13 cellular contexts compared by ENCODE assay signal in the genomic region with DNA sequence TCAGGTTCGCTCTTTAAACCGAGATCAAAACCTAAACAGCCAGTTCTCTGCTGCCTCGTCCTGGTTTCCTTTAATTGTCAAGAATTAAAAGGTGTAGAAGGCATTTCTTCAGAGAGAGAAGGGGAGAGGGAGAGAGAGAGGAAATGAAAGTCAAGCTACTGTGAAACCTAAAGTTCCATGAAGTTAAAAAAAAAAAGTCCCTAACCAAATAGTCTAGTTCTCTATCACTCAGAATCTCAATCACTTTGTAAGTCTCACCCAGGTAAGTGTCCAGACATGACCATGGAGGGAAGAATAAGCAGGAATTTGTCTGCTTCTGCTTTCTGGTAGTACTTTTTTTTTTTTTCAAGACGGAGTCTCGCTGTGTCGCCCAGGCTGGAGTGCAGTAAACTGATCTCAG. TPM values are rescaled to one million over a fixed set of nuclear protein-coding genes. Genes with fewer than 3 reads are reported as not detected.
DNase-seq lines count a peak whose midpoint lies in the region; ATAC-seq, FAIRE-seq and TF ChIP-seq lines count a peak whose summit lies in the region.
"Had no signal": no experiment of that assay in that cellular context is flagged by ENCODE, and none has a peak within 500 bp of the region (broad histone marks: within the 10 kb centered on the region; RNA-seq: fewer than 3 reads in every experiment).

No MANE protein-coding gene starts in this region.

- H3K36me3 ChIP-seq in bronchial epithelial cell (ENCODE audit: control insufficient read depth, insufficient read depth, low read length) (no peaks in the 10 kb centered on the region), SJCRH30 (no peaks in the 10 kb centered on the region), lower lobe of right lung (no peaks in the 10 kb centered on the region)
- H3K36me3 ChIP-seq: neutrophil had no signal

- peak; percentile 65 for ATAC-seq in GM18520 (IDR thresholded peaks at IDR 0.05; ENCODE audit: unreplicated experiment)
- peak; percentile 77 for ATAC-seq in GM21515 (IDR thresholded peaks at IDR 0.05; ENCODE audit: unreplicated experiment)
- peak; percentile 85 for ATAC-seq in HG03196 (IDR thresholded peaks at IDR 0.05; ENCODE audit: unreplicated experiment)
- no peak for ATAC-seq in lower lobe of right lung

- TF ChIP-seq CTCF in bronchial epithelial cell (IDR thresholded peaks at IDR 0.05; ENCODE audit: insufficient read depth, low read length, severe bottlenecking), result no peak
- TF ChIP-seq CTCF in lower lobe of right lung (IDR thresholded peaks at IDR 0.05), result no peak

- intact Hi-C loops in lower lobe of right lung (cut with DNase I), result no loop called here

- no peaks in the 10 kb centered on the region for H3K27me3 ChIP-seq in bronchial epithelial cell (ENCODE audit: control insufficient read depth, insufficient read depth, low read length)
- no peaks in the 10 kb centered on the region for H3K27me3 ChIP-seq in SJCRH30
- no peaks in the 10 kb centered on the region for H3K27me3 ChIP-seq in lower lobe of right lung (ENCODE audit: low read depth)
- H3K27me3 ChIP-seq: neutrophil had no signal

- H3K27ac ChIP-seq in SJCRH30 (no peak overlapping the region), lower lobe of right lung (no peak overlapping the region)
- H3K27ac ChIP-seq: GM23248, KMS-11, neutrophil had no signal

- DNase-seq in bronchial epithelial cell (ENCODE audit: low read depth) (peak; percentile 10), C1 segment of cervical spinal cord (lab: John Stamatoyannopoulos, UW) (no peak), SJCRH30 (no peak), lower lobe of right lung (no peak), H54 (ENCODE audit: insufficient read length, low spot score) (no peak)
- DNase-seq: activated effector memory CD4-positive, alpha-beta T cell treated with anti-CD3 and anti-CD28 coated beads, Interleukin-2, amount 50 U/mL, for 16 hours; GM23248; NCI-H524 treated with DMSO at 0.1 percent for 48 hours had no signal

- H3K4me3 ChIP-seq in bronchial epithelial cell (ENCODE audit: low read depth, low read length), result no peak overlapping the region
- no peak overlapping the region for H3K4me3 ChIP-seq in SJCRH30
- no peak overlapping the region for H3K4me3 ChIP-seq in lower lobe of right lung
- H3K4me3 ChIP-seq: GM23248 had no signal

- H3K4me1 ChIP-seq in SJCRH30, result no peaks in the 10 kb centered on the region
- no peaks in the 10 kb centered on the region for H3K4me1 ChIP-seq in lower lobe of right lung

- TF ChIP-seq POLR2A in H54 (IDR thresholded peaks at IDR 0.05; ENCODE audit: low read depth, low read length), result no peak

- H3K9me3 ChIP-seq in SJCRH30 (replicated peaks) (0 out of 2 replicates have a peak, but pooled peaks cover 3% of the 10 kb centered on the region), lower lobe of right lung (no peaks in the 10 kb centered on the region)
- H3K9me3 ChIP-seq: neutrophil had no signal

- FAIRE-seq in bronchial epithelial cell (lab: Jason Lieb, UNC), result no peak
- FAIRE-seq in H54 (lab: Jason Lieb, UNC), result no peak

RNA-seq across cellular contexts. Expression of a gene that starts 18.8 kb away (rescaled TPM):
- total RNA-seq in bronchial epithelial cell, result 21.1 and 26.1 TPM in 2 replicates
- 1.3 and 2.6 TPM in 2 replicates for total RNA-seq in SJCRH30 (2014; rRNA removed; shearing (Covaris generic))
- total RNA-seq in lower lobe of right lung, result 61.2 TPM

RNA-seq across cellular contexts. Expression of a gene that starts 40.5 kb away (rescaled TPM):
- total RNA-seq in bronchial epithelial cell (19.0 and 27.3 TPM in 2 replicates), lower lobe of right lung (54.3 TPM)
- 50.4 and 57.9 TPM in 2 replicates for total RNA-seq in SJCRH30 (2014; rRNA removed; shearing (Covaris generic))

Comparison
In these comparisons a context has a peak if more than half of its experiments do, and no peak if none do; other contexts are left out.
1. ATAC-seq: peak in GM18520 (single experiment), GM21515 (single experiment) and HG03196 (single experiment); none in lower lobe of right lung (0 of 2).